ENCODE assay signal across 25 cellular contexts in the genomic region with DNA sequence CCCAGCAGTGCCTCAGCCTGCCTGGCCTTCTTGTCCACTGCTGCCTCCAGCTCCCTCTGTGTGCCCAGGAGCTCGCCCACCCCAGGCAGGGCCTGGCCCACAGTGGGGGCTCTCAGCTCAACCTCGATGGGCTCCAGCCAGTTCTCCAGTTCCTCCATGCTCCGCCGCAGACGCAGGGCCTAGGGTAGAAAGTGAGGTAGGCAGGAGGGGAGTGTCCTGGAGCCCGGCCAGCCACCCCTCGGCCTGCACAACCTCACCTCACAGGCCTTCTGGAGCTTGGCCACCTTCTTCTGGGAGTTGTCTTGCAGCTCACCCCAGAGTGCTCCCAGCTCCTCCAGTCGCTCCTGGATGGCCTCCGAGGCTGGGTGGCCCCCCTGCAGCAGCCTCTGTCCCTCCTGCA. TPM values are rescaled to one million over a fixed set of nuclear protein-coding genes. Genes with fewer than 3 reads are reported as not detected.
DNase-seq lines count a peak whose midpoint lies in the region; ATAC-seq, FAIRE-seq and TF ChIP-seq lines count a peak whose summit lies in the region.
"Had no signal": no experiment of that assay in that cellular context is flagged by ENCODE, and none has a peak within 500 bp of the region (broad histone marks: within the 10 kb centered on the region; RNA-seq: fewer than 3 reads in every experiment).

No MANE protein-coding gene starts in this region.

- no peak overlapping the region for H2BK15ac ChIP-seq in H1 (ENCODE audit: low read length)

- POLR2A ChIA-PET in activated CD4-positive, alpha-beta T cell treated with anti-CD3 and anti-CD28 coated beads, Interleukin-2, amount 10 ng/mL, durations not matched to agents 7 days and 5 days (lab: Charles Lee): no interaction called here
- POLR2A ChIA-PET in H1 (lab: Charles Lee; ENCODE audit: partially characterized antibody): interaction anchor here (1.0 to 1.1 kb wide), 2 partner anchors 29 kb away, joined by 3 read pairs; no protein-coding TSS in a partner anchor

- no peak for DNase-seq in activated CD4-positive, alpha-beta T cell treated with anti-CD3 and anti-CD28 coated beads, Interleukin-2, amount 10 ng/mL, durations not matched to agents 7 days and 5 days
- DNase-seq in activated CD4-positive, alpha-beta T cell treated with anti-CD3 and anti-CD28 coated beads, Interleukin-2, amount 50 U/mL, for 4 hours: no peak
- DNase-seq in H1 (ENCODE audit: low read depth in 1 of 2, low spot score in 2 of 2) (no peak), stomach (peak; percentile 75), A172 (ENCODE audit: low spot score) (no peak)
- DNase-seq: ACHN; AML-193; BE2C; Calu3; CD4-positive, alpha-beta memory T cell; COR-L47; DMS53; DMS79 treated with DMSO at 0.1 percent for 48 hours; GF-D8; GM23248; H9 had no signal

- H3K36me3 ChIP-seq in H1 (ENCODE audit: control insufficient read depth in 2 of 4, insufficient read depth in 4 of 4, low read length in 3 of 4) (no peaks in the 10 kb centered on the region), stomach (no peaks in the 10 kb centered on the region)
- H3K36me3 ChIP-seq: BE2C; BLaER1 treated with 17β-estradiol and CSF1 and Interleukin-3, amounts not matched to agents 10 nM and 100 nM had no signal

- H3K4me3 Mint-ChIP-seq in activated CD4-positive, alpha-beta T cell treated with anti-CD3 and anti-CD28 coated beads, Interleukin-2, amount 10 ng/mL, durations not matched to agents 7 days and 5 days: no peak overlapping the region
- H3K4me3 Mint-ChIP-seq: CD14-positive monocyte; CD4-positive, alpha-beta memory T cell; H9 had no signal

- no peak overlapping the region for H3K9ac ChIP-seq in H1 (replicated peaks in 1 of 4; ENCODE audit: extremely low read depth in 1 of 4, low read depth in 3 of 4, low read length in 3 of 4)
- H3K9ac ChIP-seq: BLaER1 treated with 17β-estradiol and CSF1 and Interleukin-3, amounts not matched to agents 10 nM and 100 nM; GM23248 had no signal

- TF ChIP-seq RAD21 in H1 (IDR thresholded peaks at IDR 0.05 in 1 of 2, conservative IDR thresholded peaks at IDR 0.05 in 1 of 2; ENCODE audit: low read depth in 2 of 2, low read length in 2 of 2): no peak

- no peak overlapping the region for H3K23ac ChIP-seq in H1 (ENCODE audit: insufficient read length)

- H3K4me1 ChIP-seq in H1 (replicated peaks in 1 of 4; ENCODE audit: control insufficient read depth in 3 of 4, insufficient read depth in 4 of 4, low read length in 3 of 4) (peaks cover 0 to 11% (median 2%) of the 10 kb centered on the region in 4 experiments; a peak in 3 of 7 replicates), stomach (peaks cover 8 to 34% (median 26%) of the 10 kb centered on the region in 4 donors)
- H3K4me1 ChIP-seq: A549, BE2C had no signal

- no peaks in the 10 kb centered on the region for H3K79me1 ChIP-seq in H1 (ENCODE audit: low read depth, low read length)

- H3K79me2 ChIP-seq in H1 (ENCODE audit: control insufficient read depth in 1 of 2, insufficient read depth in 2 of 2, low read length in 2 of 2): no peaks in the 10 kb centered on the region

- TF ChIP-seq CTCF in H1 (IDR thresholded peaks at IDR 0.05; ENCODE audit: control extremely low read depth in 1 of 3, insufficient read depth in 1 of 3, low read depth in 1 of 3, low read length in 3 of 3) (no peak), stomach (IDR thresholded peaks at IDR 0.05) (no peak)

- no peak overlapping the region for H4K91ac ChIP-seq in H1 (replicated peaks; ENCODE audit: insufficient read length, low read length)

- no peak overlapping the region for H3K56ac ChIP-seq in H1 (replicated peaks; ENCODE audit: insufficient read length, low read depth, low read length)

- peak overlapping the region; percentile 36 for H3K27ac Mint-ChIP-seq in activated CD4-positive, alpha-beta T cell treated with anti-CD3 and anti-CD28 coated beads, Interleukin-2, amount 10 ng/mL, durations not matched to agents 7 days and 5 days
- H3K27ac Mint-ChIP-seq: CD14-positive monocyte; CD4-positive, alpha-beta memory T cell had no signal

- no peaks in the 10 kb centered on the region for H4K20me1 ChIP-seq in H1 (replicated peaks in 1 of 2; ENCODE audit: control insufficient read depth in 1 of 2, insufficient read depth in 2 of 2, low read length in 2 of 2)

- H2BK12ac ChIP-seq in H1 (ENCODE audit: low read depth, low read length): no peak overlapping the region

- H3K9me3 Mint-ChIP-seq in activated CD4-positive, alpha-beta T cell treated with anti-CD3 and anti-CD28 coated beads, Interleukin-2, amount 10 ng/mL, durations not matched to agents 7 days and 5 days: no peaks in the 10 kb centered on the region
- H3K9me3 Mint-ChIP-seq: CD14-positive monocyte; CD4-positive, alpha-beta memory T cell; H9 had no signal

- no peaks in the 10 kb centered on the region; a peak in 1 of 7 replicates for H3K27me3 ChIP-seq in H1 (replicated peaks in 1 of 4; ENCODE audit: control insufficient read depth in 3 of 4, extremely low read depth in 1 of 4, insufficient read depth in 3 of 4, low read length in 3 of 4)
- H3K27me3 ChIP-seq in stomach: peaks cover 0 to 50% (median 3%) of the 10 kb centered on the region in 3 donors
- H3K27me3 ChIP-seq: BE2C; BLaER1 treated with 17β-estradiol and CSF1 and Interleukin-3, amounts not matched to agents 10 nM and 100 nM had no signal

- H3K9me3 ChIP-seq in H1 (ENCODE audit: insufficient read depth in 2 of 2, low read depth in 1 of 2, low read length in 1 of 2) (no peaks in the 10 kb centered on the region), stomach (no peaks in the 10 kb centered on the region)
- H3K9me3 ChIP-seq: A549; BE2C; BLaER1 treated with 17β-estradiol and CSF1 and Interleukin-3, amounts not matched to agents 10 nM and 100 nM had no signal

- H3K27ac ChIP-seq in H1 (ENCODE audit: low read depth, low read length): no peak overlapping the region
- H3K27ac ChIP-seq in stomach: peak overlapping the region; percentile 18 to 67 (median 51)
- H3K27ac ChIP-seq: 22Rv1; A549; BLaER1 treated with 17β-estradiol and CSF1 and Interleukin-3, amounts not matched to agents 10 nM and 100 nM; GM23248 had no signal

- CTCF ChIA-PET in activated CD4-positive, alpha-beta T cell treated with anti-CD3 and anti-CD28 coated beads, Interleukin-2, amount 10 ng/mL, durations not matched to agents 7 days and 5 days (lab: Charles Lee): interaction anchor here (1.4 to 1.8 kb wide), 3 partner anchors 13 to 93 kb away, joined by 3 to 4 read pairs (median 3); no protein-coding TSS in a partner anchor
- CTCF ChIA-PET in H1 (lab: Charles Lee; ENCODE audit: partially characterized antibody): interaction anchor here (0.8 to 5.5 kb wide), 16 partner anchors 8 to 84 kb away, joined by 3 to 49 read pairs (median 6); partner anchors contain the start of genes MAPKBP1 and PLA2G4B

- no peak for TF ChIP-seq POLR2A in H1 (IDR thresholded peaks at IDR 0.05; ENCODE audit: control extremely low read depth in 1 of 2, low read depth in 2 of 2, low read length in 2 of 2)
- TF ChIP-seq POLR2A in stomach (IDR thresholded peaks at IDR 0.05): no peak

- H4K5ac ChIP-seq in H1 (ENCODE audit: insufficient read length, low read depth, low read length): no peak overlapping the region

- H2BK20ac ChIP-seq in H1 (ENCODE audit: low read length): no peak overlapping the region

- WGBS in H1 (ENCODE audit: extremely low coverage in 1 of 2, insufficient coverage in 1 of 2, insufficient read length in 1 of 2, insufficient replicate concordance in 2 of 2, low coverage in 1 of 2, low lambda C conversion rate in 2 of 2, missing lambda C conversion rate in 1 of 2), 2 experiments: 92% methylated on average over 9 of the region's 9 CpGs; no CpG with 5 or more reads in 1 of the 2 experiments
- WGBS in stomach, 5 donors: 27 to 65% (median 51%) methylated on average over 9 of the region's 9 CpGs; no CpG with 5 or more reads in 1 of the 5 donors

- H2AK5ac ChIP-seq in H1 (ENCODE audit: low read depth, low read length): no peak overlapping the region

- H2AFZ ChIP-seq in H1 (ENCODE audit: low read length): no peak overlapping the region
- H2AFZ ChIP-seq: GM23248 had no signal

- ATAC-seq in GM18858 (IDR thresholded peaks at IDR 0.05; ENCODE audit: unreplicated experiment): no peak
- ATAC-seq: A549, HCT116 had no signal

- intact Hi-C loops in stomach (cut with DNase I; ENCODE audit: low total_unique reads): no loop called here

- no peak for FAIRE-seq in H1 (lab: Jason Lieb, UNC)
- FAIRE-seq: A549, GM12891, GM18507 had no signal

- no peaks in the 10 kb centered on the region for H3K23me2 ChIP-seq in H1 (ENCODE audit: low read depth, low read length)

- no peak overlapping the region for H4K8ac ChIP-seq in H1 (ENCODE audit: extremely low read depth, insufficient read depth, low read length)

- no peak overlapping the region for H3K14ac ChIP-seq in H1 (ENCODE audit: insufficient read length)

- H3K4me3 ChIP-seq in H1 (ENCODE audit: extremely low read depth in 1 of 4, insufficient read depth in 2 of 4, low read depth in 3 of 4, low read length in 4 of 4) (no peak overlapping the region), stomach (no peak overlapping the region)
- H3K4me3 ChIP-seq: A549; BLaER1 treated with 17β-estradiol and CSF1 and Interleukin-3, amounts not matched to agents 10 nM and 100 nM; GM23248 had no signal

- TF ChIP-seq EP300 in H1 (IDR thresholded peaks at IDR 0.05; ENCODE audit: borderline replicate concordance in 1 of 2, low read depth in 2 of 2, low read length in 2 of 2) (no peak), stomach (IDR thresholded peaks at IDR 0.05) (no peak)

- no peak overlapping the region for H3K18ac ChIP-seq in H1 (ENCODE audit: extremely low read depth, low read length)

- no peaks in the 10 kb centered on the region for H3K27me3 Mint-ChIP-seq in activated CD4-positive, alpha-beta T cell treated with anti-CD3 and anti-CD28 coated beads, Interleukin-2, amount 10 ng/mL, durations not matched to agents 7 days and 5 days
- H3K27me3 Mint-ChIP-seq: CD4-positive, alpha-beta memory T cell had no signal

- peaks cover 9% of the 10 kb centered on the region for H3K4me1 Mint-ChIP-seq in activated CD4-positive, alpha-beta T cell treated with anti-CD3 and anti-CD28 coated beads, Interleukin-2, amount 10 ng/mL, durations not matched to agents 7 days and 5 days

- no peaks in the 10 kb centered on the region for H3K36me3 Mint-ChIP-seq in activated CD4-positive, alpha-beta T cell treated with anti-CD3 and anti-CD28 coated beads, Interleukin-2, amount 10 ng/mL, durations not matched to agents 7 days and 5 days (ENCODE audit: low read depth)
- H3K36me3 Mint-ChIP-seq: CD14-positive monocyte; CD4-positive, alpha-beta memory T cell had no signal

- no peak overlapping the region for H3K4me2 ChIP-seq in H1 (ENCODE audit: insufficient read depth in 1 of 2, low read depth in 2 of 2, low read length in 2 of 2)
- H3K4me2 ChIP-seq: A549; BLaER1 treated with 17β-estradiol and CSF1 and Interleukin-3, amounts not matched to agents 10 nM and 100 nM had no signal

- peak overlapping the region; percentile 78 for H3K4ac ChIP-seq in H1 (replicated peaks; ENCODE audit: insufficient read length, low read depth, low read length)

- H2BK5ac ChIP-seq in H1 (ENCODE audit: low read depth, low read length): no peak overlapping the region

- no peak overlapping the region for H2BK120ac ChIP-seq in H1 (replicated peaks; ENCODE audit: low read depth, low read length)

RNA-seq across cellular contexts. Expression of gene PLA2G4B, which starts 18.7 kb away (rescaled TPM):
- 10 to 100 TPM; 10.5 to 17.0 TPM for total RNA-seq in activated CD4-positive, alpha-beta T cell treated with anti-CD3 and anti-CD28 coated beads, Interleukin-2, amount 10 ng/mL, durations not matched to agents 7 days and 5 days
- total RNA-seq in H1 (2021; fragmentation: NEBNext Ultra II Directional; extraction: Animal tissue kit (Norgen Biotek cat#: 25700)): 4.2 and 8.0 TPM in 2 replicates
- 9.2 TPM in 2 replicates for polyA plus RNA-seq in H1 (2011; rRNA removed)
- polyA plus RNA-seq in H1 (2011; cell fraction: cytosol; rRNA removed): 8.0 TPM
- 49.3 TPM for polyA plus RNA-seq in H1 (2011; cell fraction: nucleus; rRNA removed)
- 2.8 to 7.8 TPM (median 6.9 TPM) in 4 replicates for polyA plus RNA-seq in H1 (2012, experiment 1 of 2)
- 4.2 TPM for polyA plus RNA-seq in H1 (2012, experiment 2 of 2)
- 10.3 TPM for polyA plus RNA-seq in H1 (2013, experiment 1 of 2)
- 6.5 TPM for polyA plus RNA-seq in H1 (2013, experiment 2 of 2)
- 1.5 and 2.0 TPM in 2 replicates for polyA minus RNA-seq in H1 (2011; rRNA and poly(A)+ RNA removed)
- 3.1 TPM for polyA minus RNA-seq in H1 (2011; cell fraction: cytosol; rRNA and poly(A)+ RNA removed)
- polyA minus RNA-seq in H1 (2011; cell fraction: nucleus; rRNA and poly(A)+ RNA removed): 7.5 TPM
- total RNA-seq in stomach: 10 to 100 TPM in 3 of 5 donors, 1 to 10 TPM in 2; 2.6 to 71.2 (median 22.6) TPM
- 10 to 100 TPM in 1 of 3 donors, 1 to 10 TPM in 2; 4.0 to 38.5 (median 5.3) TPM for polyA plus RNA-seq in stomach
- 0.57 and 0.84 TPM in 2 replicates for total RNA-seq in A172 (2014; rRNA removed; shearing (Covaris generic))

RNA-seq across cellular contexts. Expression of gene JMJD7, which starts 29.4 kb away (rescaled TPM):
- 10 to 100 TPM; 23.9 to 28.4 TPM for total RNA-seq in activated CD4-positive, alpha-beta T cell treated with anti-CD3 and anti-CD28 coated beads, Interleukin-2, amount 10 ng/mL, durations not matched to agents 7 days and 5 days
- total RNA-seq in H1 (2021; fragmentation: NEBNext Ultra II Directional; extraction: Animal tissue kit (Norgen Biotek cat#: 25700)): 14.7 and 15.0 TPM in 2 replicates
- polyA plus RNA-seq in H1 (2011; rRNA removed) (20.0 and 21.2 TPM in 2 replicates), stomach (10 to 100 TPM; 16.8 to 24.2 (median 22.5) TPM)
- 17.1 TPM for polyA plus RNA-seq in H1 (2011; cell fraction: cytosol; rRNA removed)
- 28.8 TPM for polyA plus RNA-seq in H1 (2011; cell fraction: nucleus; rRNA removed)
- polyA plus RNA-seq in H1 (2012, experiment 1 of 2): 11.7 to 16.4 TPM (median 15.2 TPM) in 4 replicates
- 15.2 TPM for polyA plus RNA-seq in H1 (2012, experiment 2 of 2)
- polyA plus RNA-seq in H1 (2013, experiment 1 of 2): 7.5 TPM
- polyA plus RNA-seq in H1 (2013, experiment 2 of 2): 8.5 TPM
- polyA minus RNA-seq in H1 (2011; rRNA and poly(A)+ RNA removed): 4.8 and 5.2 TPM in 2 replicates
- polyA minus RNA-seq in H1 (2011; cell fraction: cytosol; rRNA and poly(A)+ RNA removed): 10.6 TPM
- polyA minus RNA-seq in H1 (2011; cell fraction: nucleus; rRNA and poly(A)+ RNA removed): 6.7 TPM
- total RNA-seq in stomach: 1 to 10 TPM in 1 of 5 donors, under 1 TPM in 2, not detected in 2; 0.55 to 3.1 (median 0.58) TPM
- total RNA-seq in A172 (2014; rRNA removed; shearing (Covaris generic)): 2.2 and 2.5 TPM in 2 replicates

RNA-seq across cellular contexts. Expression of gene SPTBN5, which starts 36.5 kb away (rescaled TPM):
- total RNA-seq in activated CD4-positive, alpha-beta T cell treated with anti-CD3 and anti-CD28 coated beads, Interleukin-2, amount 10 ng/mL, durations not matched to agents 7 days and 5 days: 1 to 10 TPM; 1.2 to 1.5 TPM
- total RNA-seq in H1 (2021; fragmentation: NEBNext Ultra II Directional; extraction: Animal tissue kit (Norgen Biotek cat#: 25700)): 0.84 and 1.1 TPM in 2 replicates
- polyA plus RNA-seq in H1 (2011; rRNA removed) (0.32 and 0.38 TPM in 2 replicates), stomach (1 to 10 TPM; 2.6 to 3.2 (median 2.9) TPM)
- 0.59 TPM for polyA plus RNA-seq in H1 (2011; cell fraction: cytosol; rRNA removed)
- polyA plus RNA-seq in H1 (2011; cell fraction: nucleus; rRNA removed): 4.5 TPM
- 0.33 to 1.1 TPM (median 0.89 TPM) in 4 replicates for polyA plus RNA-seq in H1 (2012, experiment 1 of 2)
- polyA plus RNA-seq in H1 (2012, experiment 2 of 2): 0.12 TPM
- 0.43 TPM for polyA plus RNA-seq in H1 (2013, experiment 1 of 2)
- 0.35 TPM for polyA plus RNA-seq in H1 (2013, experiment 2 of 2)
- 0.13 and 0.54 TPM in 2 replicates for polyA minus RNA-seq in H1 (2011; rRNA and poly(A)+ RNA removed)
- not detected for polyA minus RNA-seq in H1 (2011; cell fraction: cytosol; rRNA and poly(A)+ RNA removed)
- 1.00 TPM for polyA minus RNA-seq in H1 (2011; cell fraction: nucleus; rRNA and poly(A)+ RNA removed)
- total RNA-seq in stomach: 1 to 10 TPM in 1 of 5 donors, under 1 TPM in 3, not detected in 1; 0.29 to 4.9 (median 0.80) TPM
- total RNA-seq in A172 (2014; rRNA removed; shearing (Covaris generic)): 0.16 and 0.22 TPM in 2 replicates
- total RNA-seq: H4 had no signal
- polyA plus RNA-seq: CD14-positive monocyte had no signal
